In genomic region chr6:82862543-82862942, GRCh38 we compare ENCODE assay signal across 14 cellular contexts.
DNase-seq lines count a peak whose midpoint lies in the region; ATAC-seq, FAIRE-seq and TF ChIP-seq lines count a peak whose summit lies in the region.
"Had no signal": no experiment of that assay in that cellular context is flagged by ENCODE, and none has a peak within 500 bp of the region (broad histone marks: within the 10 kb centered on the region; RNA-seq: fewer than 3 reads in every experiment).

No MANE protein-coding gene starts in this region.

- no peak for ATAC-seq in HG02571 (IDR thresholded peaks at IDR 0.05; ENCODE audit: unreplicated experiment)

- peak; percentile 88 for FAIRE-seq in RCC 7860 (lab: Jason Lieb, UNC)

- peak; percentile 72 for DNase-seq in ELR (ENCODE audit: low read depth)
- DNase-seq in RCC 7860 (ENCODE audit: low spot score): peak; percentile 82
- peak; percentile 73 for DNase-seq in fibroblast of peridontal ligament (ENCODE audit: extremely low read depth)
- DNase-seq in retinal pigment epithelial cell (ENCODE audit: low read depth): peak; percentile 80
- no peak for DNase-seq in 8988T
- no peak for DNase-seq in NCI-H1105 treated with DMSO at 0.1 percent for 48 hours (lab: John Stamatoyannopoulos, UW)
- DNase-seq: activated CD4-positive, alpha-beta memory T cell treated with anti-CD3 and anti-CD28 coated beads, Interleukin-2, amount 10 ng/mL, durations not matched to agents 7 days and 5 days; activated effector memory CD4-positive, alpha-beta T cell treated with Interleukin-2 at 50 U/mL for 16 hours; central memory CD4-positive, alpha-beta T cell; NCI-H1092; Peyer's patch; right lobe of liver; T-helper 9 cell had no signal

- H3K4me3 ChIP-seq in retinal pigment epithelial cell (ENCODE audit: low read length): no peak overlapping the region
- H3K4me3 ChIP-seq: Peyer's patch, right lobe of liver had no signal

- TF ChIP-seq CTCF in retinal pigment epithelial cell (conservative IDR thresholded peaks at IDR 0.05; ENCODE audit: low read depth, low read length): no peak

Comparison
In these comparisons a context has a peak if more than half of its experiments do, and no peak if none do; other contexts are left out.
1. DNase-seq: peak in ELR (single experiment), RCC 7860 (single experiment), fibroblast of peridontal ligament (single experiment) and retinal pigment epithelial cell (single experiment); none in 8988T (single experiment) and NCI-H1105 treated with DMSO at 0.1 percent for 48 hours (single experiment).